Comparison of ENCODE assay signal across 1 cellular context in genomic region chr18:58886864-58887612, GRCh38.
TF ChIP-seq lines count a peak whose summit lies in the region.

No MANE protein-coding gene starts in this region.

TF ChIP-seq in WTC11, 78 proteins besides CTCF, POLR2A, EP300 and RAD21 (continued from another document):
- TF ChIP-seq PRDM15 (CRISPR knock-in tag; IDR thresholded peaks at IDR 0.05) = no peak
- no peak for TF ChIP-seq TEAD4 (CRISPR knock-in tag; IDR thresholded peaks at IDR 0.05)
- no peak for TF ChIP-seq STAT6 (CRISPR knock-in tag; conservative IDR thresholded peaks at IDR 0.05; ENCODE audit: low read depth)
